In the genomic region with DNA sequence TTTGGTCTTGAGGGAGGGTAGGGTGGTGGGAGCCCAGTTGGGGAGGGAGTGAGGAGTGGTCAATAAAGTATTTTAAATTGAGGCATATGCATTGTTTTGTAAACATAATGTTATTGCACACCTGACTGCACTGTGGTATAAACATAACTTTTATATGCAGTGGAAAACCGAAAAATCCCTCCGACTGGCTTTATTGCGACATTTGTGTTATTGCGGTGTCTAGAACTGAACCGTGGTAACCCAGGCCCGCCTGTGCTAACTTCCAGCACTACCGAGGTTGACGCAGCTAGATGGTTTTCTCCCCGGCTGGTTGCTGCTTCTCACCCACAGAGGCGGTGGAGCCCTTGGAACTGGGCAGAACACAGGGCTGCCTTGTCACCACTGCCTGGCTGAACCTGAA, we compare ENCODE assay signal across 18 cellular contexts. TPM values are rescaled to one million over a fixed set of nuclear protein-coding genes. Genes with fewer than 3 reads are reported as not detected.
DNase-seq lines count a peak whose midpoint lies in the region; ATAC-seq, FAIRE-seq and TF ChIP-seq lines count a peak whose summit lies in the region.
"Had no signal": no experiment of that assay in that cellular context is flagged by ENCODE, and none has a peak within 500 bp of the region (broad histone marks: within the 10 kb centered on the region; RNA-seq: fewer than 3 reads in every experiment).

No MANE protein-coding gene starts in this region.

- no peak for TF ChIP-seq RAD21 in HepG2 (CRISPR knock-in tag; IDR thresholded peaks at IDR 0.05)

- in situ Hi-C loops in HepG2 (cut with HindIII; ENCODE audit: extremely low pct_ligation_motif_present, low pct_unique_long_range_greater_than_20kb), result no loop called here

- H3K36me3 ChIP-seq in HepG2 (replicated peaks in 1 of 2; ENCODE audit: control insufficient read depth in 1 of 2, insufficient read depth in 2 of 2, low read length in 2 of 2), result peaks cover 2 to 5% of the 10 kb centered on the region in 2 experiments; a peak in 1 of 5 replicates
- H3K36me3 ChIP-seq in urinary bladder (ENCODE audit: insufficient read depth), result no peaks in the 10 kb centered on the region

- H3K4me1 Mint-ChIP-seq in activated B cell treated with CpG ODN at 0.5 μM for 24 hours, result peaks cover 6% of the 10 kb centered on the region

- intact Hi-C loops in activated B cell treated with CpG ODN at 0.5 μM for 24 hours (cut with micrococcal nuclease), result loop anchor here (5.0 kb wide), 1 partner anchor 207 kb away; a partner anchor contains a TSS
- intact Hi-C loops in HepG2 (cut with micrococcal nuclease; ENCODE audit: unreplicated experiment), result loop anchor here (1.0 kb wide), 1 partner anchor 8 kb away; no protein-coding TSS in a partner anchor

- H3K9ac ChIP-seq in HepG2 (ENCODE audit: insufficient read depth, low read depth, low read length), result no peak overlapping the region

- no peaks in the 10 kb centered on the region for H3K27me3 ChIP-seq in HepG2 (ENCODE audit: control insufficient read depth in 1 of 2, insufficient read depth in 2 of 2, low read length in 2 of 2)
- H3K27me3 ChIP-seq: Peyer's patch had no signal

- CTCF ChIA-PET in activated B cell treated with CpG ODN at 0.5 μM for 24 hours (lab: Charles Lee) (no interaction called here), HepG2 (lab: Yijun Ruan, JAX; ENCODE audit: low intra/inter-chr PET ratio, low total read pairs) (no interaction called here)

- no TSS peak for BruUV-seq in HepG2 (replicated peaks; lab: Mats Ljungman, UMichigan)

- TF ChIP-seq CTCF in NB4 (IDR thresholded peaks at IDR 0.05; ENCODE audit: low read depth, low read length), result no peak
- no peak for TF ChIP-seq CTCF in activated B cell treated with CpG ODN at 0.5 μM for 24 hours (IDR thresholded peaks at IDR 0.05)
- TF ChIP-seq CTCF in HepG2 (CRISPR knock-in tag; IDR thresholded peaks at IDR 0.05), result no peak

- H3K4me2 ChIP-seq in HepG2 (ENCODE audit: low read depth, low read length), result no peak overlapping the region

- no peak overlapping the region for H3K27ac ChIP-seq in HepG2 (ENCODE audit: extremely low read length, insufficient read depth, low read length)
- peak overlapping the region; percentile 76 for H3K27ac ChIP-seq in urinary bladder (ENCODE audit: low read depth)
- H3K27ac ChIP-seq: Peyer's patch had no signal

- no peaks in the 10 kb centered on the region for H3K27me3 Mint-ChIP-seq in activated B cell treated with CpG ODN at 0.5 μM for 24 hours
- H3K27me3 Mint-ChIP-seq: CD4-positive, CD25-positive, alpha-beta regulatory T cell had no signal

- no peaks in the 10 kb centered on the region for H3K9me3 ChIP-seq in HepG2 (ENCODE audit: low read length)

- ATAC-seq in activated B cell treated with CpG ODN at 0.5 μM for 24 hours (ENCODE audit: low read depth), result no peak
- no peak for ATAC-seq in HepG2
- ATAC-seq in HG03159 (IDR thresholded peaks at IDR 0.05; ENCODE audit: unreplicated experiment), result no peak

- H3K4me1 ChIP-seq in HepG2 (ENCODE audit: insufficient read depth, low read length), result peaks cover 13% of the 10 kb centered on the region
- no peaks in the 10 kb centered on the region for H3K4me1 ChIP-seq in urinary bladder (ENCODE audit: insufficient read depth)

- TF ChIP-seq POLR2A in NB4 (IDR thresholded peaks at IDR 0.05; ENCODE audit: extremely low read depth, insufficient read length) (no peak), HepG2 (IDR thresholded peaks at IDR 0.05; ENCODE audit: insufficient read depth in 1 of 2, low read depth in 2 of 2, low read length in 2 of 2) (no peak)

- DNase-seq in NB4 (ENCODE audit: low read depth) (peak; percentile 19), activated B cell treated with CpG ODN at 0.5 μM for 24 hours (no peak), HepG2 (ENCODE audit: low spot score) (no peak), dermis blood vessel endothelial cell (no peak), cerebellar cortex (ENCODE audit: low spot score) (no peak)
- DNase-seq: Caco-2; CD4-positive, CD25-positive, alpha-beta regulatory T cell; DMS153; HFFc6; Kasumi-1; NCI-H1436 treated with DMSO at 0.1 percent for 48 hours; NCI-H2029 treated with DMSO at 0.1 percent for 48 hours; Peyer's patch; SHP77 had no signal

- H2AFZ ChIP-seq in HepG2 (ENCODE audit: low read length), result no peak overlapping the region

- WGBS in HepG2 (ENCODE audit: low lambda C conversion rate), result 93% methylated on average over 6 of the region's 10 CpGs
- 88% methylated on average over 10 of the region's 10 CpGs for WGBS in urinary bladder

- H4K20me1 ChIP-seq in HepG2 (ENCODE audit: insufficient read depth, low read length), result no peaks in the 10 kb centered on the region

- H3K4me3 Mint-ChIP-seq in activated B cell treated with CpG ODN at 0.5 μM for 24 hours, result no peak overlapping the region
- H3K4me3 Mint-ChIP-seq: HFFc6 had no signal

- POLR2A ChIA-PET in activated B cell treated with CpG ODN at 0.5 μM for 24 hours (lab: Charles Lee), result no interaction called here
- POLR2A ChIA-PET in HepG2 (lab: Yijun Ruan, JAX), result no interaction called here

- H3K4me3 ChIP-seq in NB4 (ENCODE audit: low read depth, low read length) (no peak overlapping the region), HepG2 (replicated peaks in 1 of 3; ENCODE audit: insufficient read depth in 1 of 3, low read depth in 2 of 3, low read length in 3 of 3) (no peak overlapping the region), urinary bladder (ENCODE audit: low read depth, low read length) (no peak overlapping the region)
- H3K4me3 ChIP-seq: Peyer's patch had no signal

- FAIRE-seq in HepG2 (lab: Jason Lieb, UNC), result no peak
- FAIRE-seq: GM19239, H54 had no signal

- peaks cover 20% of the 10 kb centered on the region for H3K36me3 Mint-ChIP-seq in activated B cell treated with CpG ODN at 0.5 μM for 24 hours (ENCODE audit: low read depth)

- peak overlapping the region; percentile 7 for H3K27ac Mint-ChIP-seq in activated B cell treated with CpG ODN at 0.5 μM for 24 hours
- H3K27ac Mint-ChIP-seq: CD4-positive, CD25-positive, alpha-beta regulatory T cell; HFFc6 had no signal

- TF ChIP-seq EP300 in HepG2 (IDR thresholded peaks at IDR 0.05; ENCODE audit: low read depth in 2 of 2, low read length in 2 of 2) (no peak), HepG2 (CRISPR knock-in tag; IDR thresholded peaks at IDR 0.05; ENCODE audit: borderline replicate concordance) (no peak)

- H3K79me2 ChIP-seq in HepG2 (ENCODE audit: insufficient read depth, low read length), result no peaks in the 10 kb centered on the region

- H3K9me3 Mint-ChIP-seq in activated B cell treated with CpG ODN at 0.5 μM for 24 hours, result no peaks in the 10 kb centered on the region

RNA-seq across cellular contexts. Expression of a gene that starts 7.6 kb away (rescaled TPM):
- total RNA-seq in activated B cell treated with CpG ODN at 0.5 μM for 24 hours (101 and 103 TPM in 2 replicates), HepG2 (2016; rRNA removed; fragmentation: Illumina TruSeq; extraction: Trizol) (74.1 and 81.3 TPM in 2 replicates), urinary bladder (71.5 TPM), dermis blood vessel endothelial cell (257 and 310 TPM in 2 replicates)
- total RNA-seq in HepG2 (2016; cell fraction: cytosol; rRNA removed; fragmentation: Illumina TruSeq; extraction: Trizol; ENCODE audit: low read depth), result 28.3 and 31.4 TPM in 2 replicates
- 73.0 and 77.2 TPM in 2 replicates for total RNA-seq in HepG2 (2016; cell fraction: insoluble cytoplasmic fraction; rRNA removed; fragmentation: Illumina TruSeq; extraction: Trizol)
- total RNA-seq in HepG2 (2016; cell fraction: membrane; rRNA removed; fragmentation: Illumina TruSeq; extraction: Trizol), result 30.6 and 37.6 TPM in 2 replicates
- total RNA-seq in HepG2 (2016; cell fraction: nucleus; rRNA removed; fragmentation: Illumina TruSeq; extraction: Trizol), result 39.1 and 43.2 TPM in 2 replicates
- polyA plus RNA-seq in HepG2 (2011; rRNA removed) (36.0 and 51.4 TPM in 2 replicates), urinary bladder (271 TPM)
- polyA plus RNA-seq in HepG2 (2011; cell fraction: cytosol; rRNA removed), result 30.1 and 56.0 TPM in 2 replicates
- polyA plus RNA-seq in HepG2 (2011; cell fraction: nucleus; rRNA removed), result 135 and 166 TPM in 2 replicates
- 42.4 and 61.5 TPM in 2 replicates for polyA plus RNA-seq in HepG2 (2012)
- 14.2 and 15.8 TPM in 2 replicates for polyA plus RNA-seq in HepG2 (2016; cell fraction: cytosol; fragmentation: Illumina TruSeq; extraction: Trizol; ENCODE audit: low read depth)
- 62.8 and 84.3 TPM in 2 replicates for polyA plus RNA-seq in HepG2 (2016; cell fraction: insoluble cytoplasmic fraction; fragmentation: Illumina TruSeq; extraction: Trizol; ENCODE audit: low read depth)
- 21.1 and 22.9 TPM in 2 replicates for polyA plus RNA-seq in HepG2 (2016; cell fraction: membrane; fragmentation: Illumina TruSeq; extraction: Trizol; ENCODE audit: low read depth)
- 61.8 and 67.0 TPM in 2 replicates for polyA plus RNA-seq in HepG2 (2016; cell fraction: nucleus; fragmentation: Illumina TruSeq; extraction: Trizol; ENCODE audit: insufficient read depth, low read depth)
- 72.2 and 124 TPM in 2 replicates for polyA minus RNA-seq in HepG2 (2011; rRNA and poly(A)+ RNA removed; ENCODE audit: low replicate concordance)
- polyA minus RNA-seq in HepG2 (2011; cell fraction: cytosol; rRNA and poly(A)+ RNA removed), result 42.7 and 46.3 TPM in 2 replicates
- polyA minus RNA-seq in HepG2 (2011; cell fraction: nucleus; rRNA and poly(A)+ RNA removed), result 49.1 and 49.3 TPM in 2 replicates

RNA-seq across cellular contexts. Expression of a gene that starts 20.8 kb away (rescaled TPM):
- 37.2 and 43.9 TPM in 2 replicates for total RNA-seq in activated B cell treated with CpG ODN at 0.5 μM for 24 hours
- total RNA-seq in HepG2 (2016; rRNA removed; fragmentation: Illumina TruSeq; extraction: Trizol), result 47.5 and 50.0 TPM in 2 replicates
- 97.1 and 126 TPM in 2 replicates for total RNA-seq in HepG2 (2016; cell fraction: cytosol; rRNA removed; fragmentation: Illumina TruSeq; extraction: Trizol; ENCODE audit: low read depth)
- 35.7 and 53.4 TPM in 2 replicates for total RNA-seq in HepG2 (2016; cell fraction: insoluble cytoplasmic fraction; rRNA removed; fragmentation: Illumina TruSeq; extraction: Trizol)
- 106 and 128 TPM in 2 replicates for total RNA-seq in HepG2 (2016; cell fraction: membrane; rRNA removed; fragmentation: Illumina TruSeq; extraction: Trizol)
- 23.1 and 23.7 TPM in 2 replicates for total RNA-seq in HepG2 (2016; cell fraction: nucleus; rRNA removed; fragmentation: Illumina TruSeq; extraction: Trizol)
- 32.9 TPM in 2 replicates for polyA plus RNA-seq in HepG2 (2011; rRNA removed)
- 29.5 and 42.1 TPM in 2 replicates for polyA plus RNA-seq in HepG2 (2011; cell fraction: cytosol; rRNA removed)
- polyA plus RNA-seq in HepG2 (2011; cell fraction: nucleus; rRNA removed), result 62.4 and 65.1 TPM in 2 replicates
- 15.4 and 32.7 TPM in 2 replicates for polyA plus RNA-seq in HepG2 (2012)
- polyA plus RNA-seq in HepG2 (2016; cell fraction: cytosol; fragmentation: Illumina TruSeq; extraction: Trizol; ENCODE audit: low read depth), result 120 and 151 TPM in 2 replicates
- 33.8 and 38.7 TPM in 2 replicates for polyA plus RNA-seq in HepG2 (2016; cell fraction: insoluble cytoplasmic fraction; fragmentation: Illumina TruSeq; extraction: Trizol; ENCODE audit: low read depth)
- polyA plus RNA-seq in HepG2 (2016; cell fraction: membrane; fragmentation: Illumina TruSeq; extraction: Trizol; ENCODE audit: low read depth), result 96.2 and 121 TPM in 2 replicates
- 47.3 and 47.4 TPM in 2 replicates for polyA plus RNA-seq in HepG2 (2016; cell fraction: nucleus; fragmentation: Illumina TruSeq; extraction: Trizol; ENCODE audit: insufficient read depth, low read depth)
- 29.8 and 71.6 TPM in 2 replicates for polyA minus RNA-seq in HepG2 (2011; rRNA and poly(A)+ RNA removed; ENCODE audit: low replicate concordance)
- 8.5 and 9.0 TPM in 2 replicates for polyA minus RNA-seq in HepG2 (2011; cell fraction: cytosol; rRNA and poly(A)+ RNA removed)
- polyA minus RNA-seq in HepG2 (2011; cell fraction: nucleus; rRNA and poly(A)+ RNA removed), result 5.8 and 11.4 TPM in 2 replicates
- total RNA-seq in urinary bladder, result 8.7 TPM
- 79.0 TPM for polyA plus RNA-seq in urinary bladder
- 51.6 and 70.2 TPM in 2 replicates for total RNA-seq in dermis blood vessel endothelial cell

RNA-seq across cellular contexts. Expression of a gene that starts 22.7 kb away (rescaled TPM):
- total RNA-seq in activated B cell treated with CpG ODN at 0.5 μM for 24 hours (7.1 and 7.9 TPM in 2 replicates), HepG2 (2016; rRNA removed; fragmentation: Illumina TruSeq; extraction: Trizol) (0.08 and 0.11 TPM in 2 replicates), urinary bladder (0.90 TPM), dermis blood vessel endothelial cell (0.56 and 0.68 TPM in 2 replicates)
- 0.10 TPM in 1 of 2 replicates, not detected in the other for total RNA-seq in HepG2 (2016; cell fraction: cytosol; rRNA removed; fragmentation: Illumina TruSeq; extraction: Trizol; ENCODE audit: low read depth)
- 0.09 TPM in 2 replicates for total RNA-seq in HepG2 (2016; cell fraction: insoluble cytoplasmic fraction; rRNA removed; fragmentation: Illumina TruSeq; extraction: Trizol)
- total RNA-seq in HepG2 (2016; cell fraction: membrane; rRNA removed; fragmentation: Illumina TruSeq; extraction: Trizol), result 0.06 and 0.07 TPM in 2 replicates
- total RNA-seq in HepG2 (2016; cell fraction: nucleus; rRNA removed; fragmentation: Illumina TruSeq; extraction: Trizol), result not detected in 2 replicates
- polyA plus RNA-seq in HepG2 (2011; rRNA removed) (0.29 and 0.46 TPM in 2 replicates), urinary bladder (0.96 TPM)
- polyA plus RNA-seq in HepG2 (2011; cell fraction: cytosol; rRNA removed), result 0.21 and 0.22 TPM in 2 replicates
- polyA plus RNA-seq in HepG2 (2011; cell fraction: nucleus; rRNA removed), result 3.4 and 3.8 TPM in 2 replicates
- polyA plus RNA-seq in HepG2 (2012), result 0.34 and 0.59 TPM in 2 replicates
- 0.05 TPM in 1 of 2 replicates, not detected in the other for polyA plus RNA-seq in HepG2 (2016; cell fraction: cytosol; fragmentation: Illumina TruSeq; extraction: Trizol; ENCODE audit: low read depth)
- 0.19 TPM in 1 of 2 replicates, not detected in the other for polyA plus RNA-seq in HepG2 (2016; cell fraction: insoluble cytoplasmic fraction; fragmentation: Illumina TruSeq; extraction: Trizol; ENCODE audit: low read depth)
- polyA plus RNA-seq in HepG2 (2016; cell fraction: membrane; fragmentation: Illumina TruSeq; extraction: Trizol; ENCODE audit: low read depth), result 0.10 TPM in 1 of 2 replicates, not detected in the other
- polyA plus RNA-seq in HepG2 (2016; cell fraction: nucleus; fragmentation: Illumina TruSeq; extraction: Trizol; ENCODE audit: insufficient read depth, low read depth), result 0.37 and 0.44 TPM in 2 replicates
- polyA minus RNA-seq in HepG2 (2011; rRNA and poly(A)+ RNA removed; ENCODE audit: low replicate concordance), result 0.20 and 0.56 TPM in 2 replicates
- 0.30 TPM in 1 of 2 replicates, not detected in the other for polyA minus RNA-seq in HepG2 (2011; cell fraction: cytosol; rRNA and poly(A)+ RNA removed)
- polyA minus RNA-seq in HepG2 (2011; cell fraction: nucleus; rRNA and poly(A)+ RNA removed), result 0.37 and 0.64 TPM in 2 replicates

RNA-seq across cellular contexts. Expression of a gene that starts 45.9 kb away (rescaled TPM):
- 8.6 and 9.1 TPM in 2 replicates for total RNA-seq in activated B cell treated with CpG ODN at 0.5 μM for 24 hours
- 0.25 and 1.1 TPM in 2 replicates for total RNA-seq in HepG2 (2016; rRNA removed; fragmentation: Illumina TruSeq; extraction: Trizol)
- total RNA-seq in HepG2 (2016; cell fraction: cytosol; rRNA removed; fragmentation: Illumina TruSeq; extraction: Trizol; ENCODE audit: low read depth), result 0.40 and 0.44 TPM in 2 replicates
- total RNA-seq in HepG2 (2016; cell fraction: insoluble cytoplasmic fraction; rRNA removed; fragmentation: Illumina TruSeq; extraction: Trizol), result 0.45 and 1.1 TPM in 2 replicates
- total RNA-seq in HepG2 (2016; cell fraction: membrane; rRNA removed; fragmentation: Illumina TruSeq; extraction: Trizol), result 0.79 and 1.3 TPM in 2 replicates
- 1.3 and 1.7 TPM in 2 replicates for total RNA-seq in HepG2 (2016; cell fraction: nucleus; rRNA removed; fragmentation: Illumina TruSeq; extraction: Trizol)
- polyA plus RNA-seq in HepG2 (2011; rRNA removed), result 3.1 and 3.6 TPM in 2 replicates
- 1.1 and 2.2 TPM in 2 replicates for polyA plus RNA-seq in HepG2 (2011; cell fraction: cytosol; rRNA removed)
- 50.0 and 60.4 TPM in 2 replicates for polyA plus RNA-seq in HepG2 (2011; cell fraction: nucleus; rRNA removed)
- polyA plus RNA-seq in HepG2 (2012), result 1.3 and 1.4 TPM in 2 replicates
- 0.53 and 0.78 TPM in 2 replicates for polyA plus RNA-seq in HepG2 (2016; cell fraction: cytosol; fragmentation: Illumina TruSeq; extraction: Trizol; ENCODE audit: low read depth)
- 0.42 and 0.68 TPM in 2 replicates for polyA plus RNA-seq in HepG2 (2016; cell fraction: insoluble cytoplasmic fraction; fragmentation: Illumina TruSeq; extraction: Trizol; ENCODE audit: low read depth)
- 0.96 and 1.2 TPM in 2 replicates for polyA plus RNA-seq in HepG2 (2016; cell fraction: membrane; fragmentation: Illumina TruSeq; extraction: Trizol; ENCODE audit: low read depth)
- 3.7 and 5.0 TPM in 2 replicates for polyA plus RNA-seq in HepG2 (2016; cell fraction: nucleus; fragmentation: Illumina TruSeq; extraction: Trizol; ENCODE audit: insufficient read depth, low read depth)
- polyA minus RNA-seq in HepG2 (2011; rRNA and poly(A)+ RNA removed; ENCODE audit: low replicate concordance), result 0.51 and 0.96 TPM in 2 replicates
- polyA minus RNA-seq in HepG2 (2011; cell fraction: cytosol; rRNA and poly(A)+ RNA removed), result 0.88 and 1.4 TPM in 2 replicates
- polyA minus RNA-seq in HepG2 (2011; cell fraction: nucleus; rRNA and poly(A)+ RNA removed), result 2.6 and 3.1 TPM in 2 replicates
- total RNA-seq in urinary bladder, result 0.37 TPM
- 1.2 TPM for polyA plus RNA-seq in urinary bladder
- total RNA-seq in dermis blood vessel endothelial cell, result 1.3 and 2.6 TPM in 2 replicates

RNA-seq across cellular contexts. Expression of a gene that starts 46.2 kb away (rescaled TPM):
- total RNA-seq in activated B cell treated with CpG ODN at 0.5 μM for 24 hours, result 14.2 and 14.9 TPM in 2 replicates
- total RNA-seq in HepG2 (2016; rRNA removed; fragmentation: Illumina TruSeq; extraction: Trizol), result 13.1 and 20.2 TPM in 2 replicates
- total RNA-seq in HepG2 (2016; cell fraction: cytosol; rRNA removed; fragmentation: Illumina TruSeq; extraction: Trizol; ENCODE audit: low read depth), result 5.4 and 5.7 TPM in 2 replicates
- total RNA-seq in HepG2 (2016; cell fraction: insoluble cytoplasmic fraction; rRNA removed; fragmentation: Illumina TruSeq; extraction: Trizol), result 13.3 and 19.7 TPM in 2 replicates
- total RNA-seq in HepG2 (2016; cell fraction: membrane; rRNA removed; fragmentation: Illumina TruSeq; extraction: Trizol), result 10.8 and 11.9 TPM in 2 replicates
- 16.7 and 17.2 TPM in 2 replicates for total RNA-seq in HepG2 (2016; cell fraction: nucleus; rRNA removed; fragmentation: Illumina TruSeq; extraction: Trizol)
- polyA plus RNA-seq in HepG2 (2011; rRNA removed), result 28.6 and 36.4 TPM in 2 replicates
- 22.3 and 49.0 TPM in 2 replicates for polyA plus RNA-seq in HepG2 (2011; cell fraction: cytosol; rRNA removed)
- 139 and 165 TPM in 2 replicates for polyA plus RNA-seq in HepG2 (2011; cell fraction: nucleus; rRNA removed)
- 8.9 and 12.6 TPM in 2 replicates for polyA plus RNA-seq in HepG2 (2012)
- polyA plus RNA-seq in HepG2 (2016; cell fraction: cytosol; fragmentation: Illumina TruSeq; extraction: Trizol; ENCODE audit: low read depth), result 4.7 and 6.0 TPM in 2 replicates
- 12.3 and 15.9 TPM in 2 replicates for polyA plus RNA-seq in HepG2 (2016; cell fraction: insoluble cytoplasmic fraction; fragmentation: Illumina TruSeq; extraction: Trizol; ENCODE audit: low read depth)
- polyA plus RNA-seq in HepG2 (2016; cell fraction: membrane; fragmentation: Illumina TruSeq; extraction: Trizol; ENCODE audit: low read depth), result 5.9 and 7.2 TPM in 2 replicates
- polyA plus RNA-seq in HepG2 (2016; cell fraction: nucleus; fragmentation: Illumina TruSeq; extraction: Trizol; ENCODE audit: insufficient read depth, low read depth), result 32.6 and 40.7 TPM in 2 replicates
- 6.7 and 39.4 TPM in 2 replicates for polyA minus RNA-seq in HepG2 (2011; rRNA and poly(A)+ RNA removed; ENCODE audit: low replicate concordance)
- polyA minus RNA-seq in HepG2 (2011; cell fraction: cytosol; rRNA and poly(A)+ RNA removed), result 10.4 and 10.9 TPM in 2 replicates
- polyA minus RNA-seq in HepG2 (2011; cell fraction: nucleus; rRNA and poly(A)+ RNA removed), result 15.2 and 17.9 TPM in 2 replicates
- total RNA-seq in urinary bladder, result 3.3 TPM
- 13.8 TPM for polyA plus RNA-seq in urinary bladder
- 21.3 and 25.2 TPM in 2 replicates for total RNA-seq in dermis blood vessel endothelial cell
